1 cellular context compared by ENCODE assay signal in genomic region chr5:124912653-124913328, GRCh38.
TF ChIP-seq lines count a peak whose summit lies in the region.

No MANE protein-coding gene starts in this region.

TF ChIP-seq in GM23338, 12 proteins besides CTCF, POLR2A, EP300 and RAD21 (continued from another document):
- TF ChIP-seq ZNF462 (CRISPR knock-in tag; IDR thresholded peaks at IDR 0.05) (no peak), JUNB (IDR thresholded peaks at IDR 0.05; ENCODE audit: unreplicated experiment) (no peak), NANOG (IDR thresholded peaks at IDR 0.05; ENCODE audit: borderline replicate concordance) (no peak), STAT1 (IDR thresholded peaks at IDR 0.05; ENCODE audit: unreplicated experiment) (no peak), CREB1 (CRISPR knock-in tag; IDR thresholded peaks at IDR 0.05; ENCODE audit: low read depth) (no peak), POLR2AphosphoS5 (IDR thresholded peaks at IDR 0.05; ENCODE audit: low read depth) (no peak), REST (IDR thresholded peaks at IDR 0.05; ENCODE audit: unreplicated experiment) (no peak), ZNF331 (CRISPR knock-in tag; IDR thresholded peaks at IDR 0.05; ENCODE audit: low read depth) (no peak), ETS1 (IDR thresholded peaks at IDR 0.05) (no peak), EZH2phosphoT487 (IDR thresholded peaks at IDR 0.05; ENCODE audit: unreplicated experiment) (no peak), ZNF114 (CRISPR knock-in tag; IDR thresholded peaks at IDR 0.05) (no peak)
